1 cellular context compared by ENCODE assay signal in genomic region chr7:7157177-7157886, GRCh38.
TF ChIP-seq lines count a peak whose summit lies in the region.

No MANE protein-coding gene starts in this region.

TF ChIP-seq in SK-N-SH treated with all-trans-retinoic acid at 6 μM for 48 hours, 23 proteins besides CTCF, POLR2A, EP300 and RAD21 (continued from another document):
- no peak for TF ChIP-seq ZC3H10 (CRISPR knock-in tag; IDR thresholded peaks at IDR 0.05)
- TF ChIP-seq CSDC2 (CRISPR knock-in tag; IDR thresholded peaks at IDR 0.05), result no peak
TF ChIP-seq in SK-N-SH treated with all-trans-retinoic acid at 6 μM for 48 hours: peak in this region for 0.
